Comparison of ENCODE assay signal across 34 cellular contexts in the genomic region with DNA sequence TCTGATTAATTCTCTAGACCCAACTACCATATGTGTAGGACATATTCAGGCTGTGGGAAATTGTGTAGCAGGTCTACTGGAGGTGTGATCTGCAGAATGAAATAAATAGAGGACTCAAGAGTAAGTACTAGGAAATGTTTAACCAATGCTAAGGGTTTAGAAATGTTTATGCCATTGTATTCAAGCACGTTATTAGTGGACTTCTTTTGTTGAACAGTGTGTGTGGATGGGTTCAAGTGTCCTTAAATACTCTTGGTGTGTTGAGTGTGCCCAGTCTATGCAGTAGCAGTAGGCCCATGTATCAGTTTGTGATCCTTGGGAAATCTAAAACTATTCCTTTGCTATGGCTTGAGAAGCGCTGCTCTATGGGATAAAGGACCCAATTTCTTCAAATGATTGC.
"Had no signal": no experiment of that assay in that cellular context is flagged by ENCODE, and none has a peak within 500 bp of the region (broad histone marks: within the 10 kb centered on the region; RNA-seq: fewer than 3 reads in every experiment).

No MANE protein-coding gene starts in this region.

- H3K27ac Mint-ChIP-seq: activated CD4-positive, alpha-beta memory T cell treated with anti-CD3 and anti-CD28 coated beads for 36 hours; activated CD4-positive, alpha-beta T cell treated with anti-CD3 and anti-CD28 coated beads for 36 hours; activated CD4-positive, alpha-beta T cell treated with anti-CD3 and anti-CD28 coated beads, Interleukin-2, amount 10 ng/mL, durations not matched to agents 24 days and 14 days; activated CD8-positive, alpha-beta memory T cell treated with anti-CD3 and anti-CD28 coated beads, Interleukin-2, amount 10 ng/mL, durations not matched to agents 7 days and 5 days; activated CD8-positive, alpha-beta T cell treated with anti-CD3 and anti-CD28 coated beads, Interleukin-2, amount 10 ng/mL, durations not matched to agents 7 days and 5 days; activated naive CD4-positive, alpha-beta T cell treated with anti-CD3 and anti-CD28 coated beads for 36 hours; activated naive CD4-positive, alpha-beta T cell treated with anti-CD3 and anti-CD28 coated beads, Interleukin-2, amount 50 U/mL, for 24 hours; activated naive CD8-positive, alpha-beta T cell treated with anti-CD3 and anti-CD28 coated beads for 36 hours; activated naive CD8-positive, alpha-beta T cell treated with anti-CD3 and anti-CD28 coated beads, Interleukin-2, amount 50 U/mL, for 24 hours; activated T-helper 1 cell treated with anti-CD3 and anti-CD28 coated beads, Interleukin-12 subunit alpha, Interleukin-12 subunit beta, Interleukin-2, Interleukin-4 antibody, amounts not matched to agents 30 ng/mL and 10 ng/mL and 1 ng/mL, durations not matched to agents 14 hours and 24 hours and 36 hours; activated T-helper 2 cell treated with anti-CD3 and anti-CD28 coated beads, Interferon-gamma antibody, Interleukin-2, Interleukin-4, amounts not matched to agents 10 μg/mL and 5 μg/mL and 100 μg/mL, durations not matched to agents 14 hours and 24 hours and 36 hours; effector memory CD8-positive, alpha-beta T cell; T-helper 17 cell; T-helper 2 cell treated with Interferon-gamma antibody and Interleukin-4, amounts not matched to agents 5 μg/mL and 100 μg/mL, for 36 hours had no signal

- H3K9me3 Mint-ChIP-seq: activated CD4-positive, alpha-beta memory T cell treated with anti-CD3 and anti-CD28 coated beads for 36 hours; activated CD4-positive, alpha-beta T cell treated with anti-CD3 and anti-CD28 coated beads, Interleukin-2, amount 10 ng/mL, durations not matched to agents 24 days and 14 days; activated naive CD4-positive, alpha-beta T cell treated with anti-CD3 and anti-CD28 coated beads for 36 hours; activated naive CD4-positive, alpha-beta T cell treated with anti-CD3 and anti-CD28 coated beads, Interleukin-2, amount 50 U/mL, for 24 hours; activated naive CD8-positive, alpha-beta T cell treated with anti-CD3 and anti-CD28 coated beads for 36 hours; activated naive CD8-positive, alpha-beta T cell treated with anti-CD3 and anti-CD28 coated beads, Interleukin-2, amount 50 U/mL, for 24 hours; activated T-helper 1 cell treated with anti-CD3 and anti-CD28 coated beads, Interleukin-12 subunit alpha, Interleukin-12 subunit beta, Interleukin-2, Interleukin-4 antibody, amounts not matched to agents 30 ng/mL and 10 ng/mL and 1 ng/mL, durations not matched to agents 14 hours and 24 hours and 36 hours; activated T-helper 2 cell treated with anti-CD3 and anti-CD28 coated beads, Interferon-gamma antibody, Interleukin-2, Interleukin-4, amounts not matched to agents 10 μg/mL and 5 μg/mL and 100 μg/mL, durations not matched to agents 14 hours and 24 hours and 36 hours; effector memory CD8-positive, alpha-beta T cell; T-helper 2 cell treated with Interferon-gamma antibody and Interleukin-4, amounts not matched to agents 5 μg/mL and 100 μg/mL, for 36 hours had no signal

- DNase-seq: activated CD4-positive, alpha-beta memory T cell treated with anti-CD3 and anti-CD28 coated beads for 36 hours; activated CD4-positive, alpha-beta T cell treated with anti-CD3 and anti-CD28 coated beads for 36 hours; activated CD4-positive, alpha-beta T cell treated with anti-CD3 and anti-CD28 coated beads, Interleukin-2, amount 10 ng/mL, durations not matched to agents 24 days and 14 days; activated CD4-positive, CD25-positive, alpha-beta regulatory T cell; activated CD4-positive, CD25-positive, alpha-beta regulatory T cell treated with anti-CD3 and anti-CD28 coated beads, Interleukin-2, amount 50 U/mL, for 72 hours; activated CD8-positive, alpha-beta memory T cell treated with anti-CD3 and anti-CD28 coated beads, Interleukin-2, amount 10 ng/mL, durations not matched to agents 7 days and 5 days; activated CD8-positive, alpha-beta memory T cell treated with anti-CD3 and anti-CD28 coated beads, Interleukin-2, amount 50 U/mL, for 4 hours; activated CD8-positive, alpha-beta T cell treated with anti-CD3 and anti-CD28 coated beads, Interleukin-2, amount 10 ng/mL, durations not matched to agents 7 days and 5 days; activated effector memory CD4-positive, alpha-beta T cell treated with anti-CD3 and anti-CD28 coated beads, Interleukin-2, amount 50 U/mL, for 16 hours; activated naive CD4-positive, alpha-beta T cell treated with anti-CD3 and anti-CD28 coated beads for 36 hours; activated naive CD8-positive, alpha-beta T cell treated with anti-CD3 and anti-CD28 coated beads for 36 hours; activated naive CD8-positive, alpha-beta T cell treated with anti-CD3 and anti-CD28 coated beads, Interleukin-2, amount 50 U/mL, for 24 hours; activated T-cell treated with anti-CD3 and anti-CD28 coated beads, Interleukin-2, amount 50 U/mL, for 1 hour; activated T-cell treated with anti-CD3 and anti-CD28 coated beads, Interleukin-2, amount 50 U/mL, for 48 hours; adrenal gland; amygdala; aorta; body of pancreas; caudate nucleus; cortex of kidney; dermis blood vessel endothelial cell; effector CD4-positive, alpha-beta T cell; effector memory CD8-positive, alpha-beta T cell; esophagus squamous epithelium; foreskin melanocyte; heart right ventricle; T-helper 17 cell; T1000; WERI-Rb-1 had no signal

- H3K27me3 Mint-ChIP-seq: activated CD4-positive, alpha-beta memory T cell treated with anti-CD3 and anti-CD28 coated beads for 36 hours; activated CD4-positive, alpha-beta T cell treated with anti-CD3 and anti-CD28 coated beads for 36 hours; activated CD4-positive, alpha-beta T cell treated with anti-CD3 and anti-CD28 coated beads, Interleukin-2, amount 10 ng/mL, durations not matched to agents 24 days and 14 days; activated CD8-positive, alpha-beta memory T cell treated with anti-CD3 and anti-CD28 coated beads, Interleukin-2, amount 10 ng/mL, durations not matched to agents 7 days and 5 days; activated naive CD4-positive, alpha-beta T cell treated with anti-CD3 and anti-CD28 coated beads, Interleukin-2, amount 50 U/mL, for 24 hours; activated naive CD8-positive, alpha-beta T cell treated with anti-CD3 and anti-CD28 coated beads for 36 hours; activated naive CD8-positive, alpha-beta T cell treated with anti-CD3 and anti-CD28 coated beads, Interleukin-2, amount 50 U/mL, for 24 hours; effector memory CD8-positive, alpha-beta T cell; T-helper 17 cell had no signal

- H3K4me1 Mint-ChIP-seq: activated CD4-positive, alpha-beta T cell treated with anti-CD3 and anti-CD28 coated beads, Interleukin-2, amount 10 ng/mL, durations not matched to agents 24 days and 14 days; activated naive CD8-positive, alpha-beta T cell treated with anti-CD3 and anti-CD28 coated beads for 36 hours; activated naive CD8-positive, alpha-beta T cell treated with anti-CD3 and anti-CD28 coated beads, Interleukin-2, amount 50 U/mL, for 24 hours had no signal

- H3K4me3 Mint-ChIP-seq: activated CD4-positive, alpha-beta memory T cell treated with anti-CD3 and anti-CD28 coated beads for 36 hours; activated CD4-positive, alpha-beta T cell treated with anti-CD3 and anti-CD28 coated beads for 36 hours; activated CD4-positive, alpha-beta T cell treated with anti-CD3 and anti-CD28 coated beads, Interleukin-2, amount 10 ng/mL, durations not matched to agents 24 days and 14 days; activated CD8-positive, alpha-beta memory T cell treated with anti-CD3 and anti-CD28 coated beads, Interleukin-2, amount 10 ng/mL, durations not matched to agents 7 days and 5 days; activated CD8-positive, alpha-beta T cell treated with anti-CD3 and anti-CD28 coated beads, Interleukin-2, amount 10 ng/mL, durations not matched to agents 7 days and 5 days; activated naive CD4-positive, alpha-beta T cell treated with anti-CD3 and anti-CD28 coated beads for 36 hours; activated naive CD4-positive, alpha-beta T cell treated with anti-CD3 and anti-CD28 coated beads, Interleukin-2, amount 50 U/mL, for 24 hours; activated naive CD8-positive, alpha-beta T cell treated with anti-CD3 and anti-CD28 coated beads for 36 hours; activated naive CD8-positive, alpha-beta T cell treated with anti-CD3 and anti-CD28 coated beads, Interleukin-2, amount 50 U/mL, for 24 hours; activated T-helper 1 cell treated with anti-CD3 and anti-CD28 coated beads, Interleukin-12 subunit alpha, Interleukin-12 subunit beta, Interleukin-2, Interleukin-4 antibody, amounts not matched to agents 30 ng/mL and 10 ng/mL and 1 ng/mL, durations not matched to agents 14 hours and 24 hours and 36 hours; effector memory CD8-positive, alpha-beta T cell; T-helper 17 cell; T-helper 2 cell treated with Interferon-gamma antibody and Interleukin-4, amounts not matched to agents 5 μg/mL and 100 μg/mL, for 36 hours had no signal

- ATAC-seq: activated CD4-positive, alpha-beta T cell treated with anti-CD3 and anti-CD28 coated beads for 36 hours; activated CD8-positive, alpha-beta memory T cell treated with anti-CD3 and anti-CD28 coated beads, Interleukin-2, amount 10 ng/mL, durations not matched to agents 7 days and 5 days; activated CD8-positive, alpha-beta T cell treated with anti-CD3 and anti-CD28 coated beads, Interleukin-2, amount 10 ng/mL, durations not matched to agents 7 days and 5 days; activated naive CD8-positive, alpha-beta T cell treated with anti-CD3 and anti-CD28 coated beads, Interleukin-2, amount 50 U/mL, for 24 hours; body of pancreas; effector memory CD8-positive, alpha-beta T cell; gastroesophageal sphincter; heart right ventricle; T-helper 17 cell had no signal
